In the genomic region with DNA sequence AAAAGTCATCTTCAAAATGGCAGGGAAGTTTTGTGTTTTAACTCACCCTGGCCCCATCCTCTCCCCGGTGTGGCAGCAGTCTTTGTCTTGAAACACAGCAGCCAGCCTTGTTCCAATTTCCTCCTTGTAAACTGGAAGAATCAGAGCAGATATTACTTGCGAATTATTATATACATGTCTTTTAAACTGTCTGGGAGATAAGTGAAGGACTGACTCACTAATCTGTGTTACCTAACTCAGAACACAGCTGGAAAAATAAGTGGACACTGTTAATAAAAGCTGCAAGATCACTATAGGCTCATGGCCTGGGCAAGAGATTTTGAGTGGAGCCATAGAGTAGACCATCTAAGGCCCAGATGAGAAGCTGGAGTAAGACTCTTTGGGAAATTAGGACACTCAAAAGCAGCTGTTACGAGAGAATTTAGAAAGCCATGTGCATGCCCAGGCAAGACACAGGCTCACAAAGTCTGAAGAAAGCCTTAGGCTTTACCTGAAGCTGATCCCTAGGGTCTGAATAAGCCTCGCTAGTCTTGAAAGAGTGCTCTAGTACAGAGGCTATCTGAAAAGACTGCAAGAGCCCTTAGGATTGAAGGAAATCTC, we compare ENCODE assay signal across 29 cellular contexts.
DNase-seq lines count a peak whose midpoint lies in the region; ATAC-seq and TF ChIP-seq lines count a peak whose summit lies in the region.
"Had no signal": no experiment of that assay in that cellular context is flagged by ENCODE, and none has a peak within 500 bp of the region (broad histone marks: within the 10 kb centered on the region; RNA-seq: fewer than 3 reads in every experiment).

No MANE protein-coding gene starts in this region.

- H3K4me1 ChIP-seq in esophagus muscularis mucosa (peaks cover 0 to 2% (median 0%) of the 10 kb centered on the region in 4 donors), neural progenitor cell (peaks cover 34% of the 10 kb centered on the region), mucosa of descending colon (ENCODE audit: low read depth) (no peaks in the 10 kb centered on the region), A673 (ENCODE audit: insufficient read depth, low read length, poor library complexity, severe bottlenecking) (no peaks in the 10 kb centered on the region)
- H3K4me1 ChIP-seq: gastrocnemius medialis, uterus had no signal

- H3K9me3 Mint-ChIP-seq in neural progenitor cell, result peaks cover 4% of the 10 kb centered on the region
- H3K9me3 Mint-ChIP-seq: activated B cell treated with CpG ODN at 0.5 μM for 24 hours had no signal

- H3K4me3 Mint-ChIP-seq in T-helper 17 cell (no peak overlapping the region), neural progenitor cell (no peak overlapping the region)
- H3K4me3 Mint-ChIP-seq: activated B cell treated with CpG ODN at 0.5 μM for 24 hours; activated naive CD8-positive, alpha-beta T cell; activated T-cell treated with anti-CD3 and anti-CD28 coated beads, Interleukin-2, amount 50 U/mL, for 24 hours; CD8-positive, alpha-beta memory T cell had no signal

- peak overlapping the region; percentile 10 for H3K27ac Mint-ChIP-seq in T-helper 17 cell
- H3K27ac Mint-ChIP-seq in neural progenitor cell, result no peak overlapping the region
- H3K27ac Mint-ChIP-seq: activated B cell treated with CpG ODN at 0.5 μM for 24 hours; activated naive CD8-positive, alpha-beta T cell; activated T-cell treated with anti-CD3 and anti-CD28 coated beads, Interleukin-2, amount 50 U/mL, for 24 hours had no signal

- TF ChIP-seq EP300 in esophagus muscularis mucosa (IDR thresholded peaks at IDR 0.05), result no peak

- H3K27me3 Mint-ChIP-seq in T-helper 17 cell, result no peaks in the 10 kb centered on the region
- peaks cover 7% of the 10 kb centered on the region for H3K27me3 Mint-ChIP-seq in neural progenitor cell (ENCODE audit: insufficient read depth, low read depth)
- H3K27me3 Mint-ChIP-seq: activated T-cell treated with anti-CD3 and anti-CD28 coated beads, Interleukin-2, amount 50 U/mL, for 24 hours had no signal

- TF ChIP-seq POLR2A in esophagus muscularis mucosa (IDR thresholded peaks at IDR 0.05; ENCODE audit: low read depth), result no peak

- POLR2A ChIA-PET in A673 (lab: Charles Lee; ENCODE audit: low non-redundant PET), result interaction anchor here (0.6 kb wide), 1 partner anchor 344 kb away, joined by 9 read pairs; no protein-coding TSS in a partner anchor

- H3K36me3 Mint-ChIP-seq in T-helper 17 cell (ENCODE audit: low read depth) (peaks cover 2% of the 10 kb centered on the region), neural progenitor cell (no peaks in the 10 kb centered on the region)
- H3K36me3 Mint-ChIP-seq: activated naive CD8-positive, alpha-beta T cell had no signal

- no peaks in the 10 kb centered on the region for H3K79me2 ChIP-seq in neural progenitor cell (ENCODE audit: low read depth)

- WGBS in esophagus muscularis mucosa, result 93% methylated on average over 4 of the region's 4 CpGs

- H3K36me3 ChIP-seq in esophagus muscularis mucosa (no peaks in the 10 kb centered on the region), neural progenitor cell (no peaks in the 10 kb centered on the region), mucosa of descending colon (ENCODE audit: low read depth) (no peaks in the 10 kb centered on the region), A673 (ENCODE audit: insufficient read depth, low read length, poor library complexity, severe bottlenecking) (no peaks in the 10 kb centered on the region)
- H3K36me3 ChIP-seq: gastrocnemius medialis, stomach, uterus had no signal

- peak; percentile 73 for DNase-seq in DMS79 treated with DMSO at 0.1 percent for 48 hours (lab: John Stamatoyannopoulos, UW)
- DNase-seq in T-helper 17 cell, result no peak
- DNase-seq in esophagus muscularis mucosa (ENCODE audit: extremely low spot score), result peak; percentile 24
- DNase-seq in neural progenitor cell (ENCODE audit: low spot score), result peak; percentile 43
- no peak for DNase-seq in foreskin melanocyte
- no peak for DNase-seq in mucosa of descending colon
- DNase-seq in A673 (ENCODE audit: low spot score), result no peak
- DNase-seq: activated B cell treated with CpG ODN at 0.5 μM for 24 hours; activated effector memory CD4-positive, alpha-beta T cell treated with anti-CD3 and anti-CD28 coated beads, Interleukin-2, amount 50 U/mL, for 16 hours; activated T-cell treated with anti-CD3 and anti-CD28 coated beads, Interleukin-2, amount 50 U/mL, for 24 hours; aorta; CD8-positive, alpha-beta memory T cell; DMS153; effector memory CD4-positive, alpha-beta T cell; gastrocnemius medialis; left cardiac atrium; NCI-H1048; NCI-H187; PC-3; stimulated activated CD4-positive, alpha-beta T cell treated with anti-CD3 and anti-CD28 coated beads, Interleukin-4, amount 100 ng/mL, for 1 hour; stomach; T-helper 1 cell; uterus had no signal

- CTCF ChIA-PET in A673 (lab: Charles Lee), result no interaction called here

- no peak overlapping the region for H3K9ac ChIP-seq in neural progenitor cell

- TF ChIP-seq CTCF in esophagus muscularis mucosa (IDR thresholded peaks at IDR 0.05), result no peak
- TF ChIP-seq CTCF in neural progenitor cell (IDR thresholded peaks at IDR 0.05), result no peak
- no peak for TF ChIP-seq CTCF in mucosa of descending colon (IDR thresholded peaks at IDR 0.05)
- no peak for TF ChIP-seq CTCF in A673 (conservative IDR thresholded peaks at IDR 0.05; ENCODE audit: low read depth, low read length)

- no TSS peak for BruUV-seq in A673 (replicated peaks; lab: Mats Ljungman, UMichigan)

- ATAC-seq in T-helper 17 cell (no peak), mucosa of descending colon (no peak)
- ATAC-seq: esophagus mucosa, gastrocnemius medialis, left cardiac atrium, PC-3, sciatic nerve had no signal

- H3K4me1 Mint-ChIP-seq in T-helper 17 cell, result peaks cover 51% of the 10 kb centered on the region
- peaks cover 12% of the 10 kb centered on the region for H3K4me1 Mint-ChIP-seq in neural progenitor cell

- intact Hi-C loops in esophagus muscularis mucosa (cut with DNase I) (loop anchor here (2.0 kb wide), 1 partner anchor 21 kb away; no protein-coding TSS in a partner anchor), mucosa of descending colon (cut with DNase I, micrococcal nuclease) (no loop called here), A673 (cut with micrococcal nuclease; ENCODE audit: unreplicated experiment) (no loop called here)

- no peak overlapping the region for H3K27ac ChIP-seq in esophagus muscularis mucosa (replicated peaks in 1 of 4)
- H3K27ac ChIP-seq in neural progenitor cell, result peak overlapping the region; percentile 74
- no peak overlapping the region for H3K27ac ChIP-seq in A673 (ENCODE audit: low read depth, low read length, poor library complexity, severe bottlenecking)
- H3K27ac ChIP-seq: coronary artery, gastrocnemius medialis, SK-N-MC, stomach, uterus had no signal

- H3K9me3 ChIP-seq in T-helper 17 cell (ENCODE audit: control insufficient read depth, low read length, poor library complexity, severe bottlenecking) (no peaks in the 10 kb centered on the region), esophagus muscularis mucosa (no peaks in the 10 kb centered on the region), neural progenitor cell (ENCODE audit: low read depth) (no peaks in the 10 kb centered on the region), mucosa of descending colon (no peaks in the 10 kb centered on the region), A673 (ENCODE audit: low read depth, low read length, poor library complexity, severe bottlenecking) (no peaks in the 10 kb centered on the region)
- H3K9me3 ChIP-seq: gastrocnemius medialis, stomach, uterus had no signal

- H3K4me2 ChIP-seq in neural progenitor cell, result no peak overlapping the region

- no peaks in the 10 kb centered on the region for H3K27me3 ChIP-seq in esophagus muscularis mucosa
- no peaks in the 10 kb centered on the region for H3K27me3 ChIP-seq in neural progenitor cell
- H3K27me3 ChIP-seq in A673 (replicated peaks; ENCODE audit: insufficient read depth, low read depth, low read length, poor library complexity), result peaks cover 49% of the 10 kb centered on the region
- H3K27me3 ChIP-seq: stomach, uterus had no signal

- H3F3A ChIP-seq in neural progenitor cell (ENCODE audit: low read depth), result peaks cover 18% of the 10 kb centered on the region

- H2AFZ ChIP-seq in neural progenitor cell (replicated peaks), result peak overlapping the region; percentile 48

- H4K20me1 ChIP-seq in neural progenitor cell (ENCODE audit: low read depth), result no peaks in the 10 kb centered on the region

- no peak overlapping the region for H3K4me3 ChIP-seq in esophagus muscularis mucosa
- H3K4me3 ChIP-seq in neural progenitor cell, result no peak overlapping the region
- H3K4me3 ChIP-seq in mucosa of descending colon, result no peak overlapping the region
- no peak overlapping the region for H3K4me3 ChIP-seq in A673 (ENCODE audit: low read depth, low read length, poor library complexity, severe bottlenecking)
- H3K4me3 ChIP-seq: coronary artery, gastrocnemius medialis, lung, SK-N-MC, stomach, uterus had no signal

Comparison
In these comparisons a context has a peak if more than half of its experiments do, and no peak if none do; other contexts are left out.
1. DNase-seq: peak in DMS79 treated with DMSO at 0.1 percent for 48 hours (single experiment), esophagus muscularis mucosa (single experiment) and neural progenitor cell (single experiment); none in T-helper 17 cell (0 of 3), foreskin melanocyte (single experiment), mucosa of descending colon (0 of 3) and A673 (single experiment).